Comparison of ENCODE assay signal across 19 cellular contexts in genomic region chr11:124086447-124086846, GRCh38. TPM values are rescaled to one million over a fixed set of nuclear protein-coding genes. Genes with fewer than 3 reads are reported as not detected.
DNase-seq lines count a peak whose midpoint lies in the region; ATAC-seq and TF ChIP-seq lines count a peak whose summit lies in the region.
"Had no signal": no experiment of that assay in that cellular context is flagged by ENCODE, and none has a peak within 500 bp of the region (broad histone marks: within the 10 kb centered on the region; RNA-seq: fewer than 3 reads in every experiment).

No MANE protein-coding gene starts in this region.

- H3K4me1 ChIP-seq in neural progenitor cell: no peaks in the 10 kb centered on the region
- H3K4me1 ChIP-seq: spleen had no signal

- H3K9me3 Mint-ChIP-seq in neural progenitor cell: no peaks in the 10 kb centered on the region
- H3K9me3 Mint-ChIP-seq in natural killer cell treated with Interleukin-12 subunit alpha and Interleukin-12 subunit beta and Interleukin-15 and Interleukin-18, amount 100 ng/mL, for 72 hours: no peaks in the 10 kb centered on the region
- no peaks in the 10 kb centered on the region for H3K9me3 Mint-ChIP-seq in activated T-helper 1 cell treated with anti-CD3 and anti-CD28 coated beads, Interleukin-12 subunit alpha, Interleukin-12 subunit beta, Interleukin-2, Interleukin-4 antibody, amounts not matched to agents 30 ng/mL and 10 ng/mL and 1 ng/mL, durations not matched to agents 14 hours and 24 hours and 36 hours
- H3K9me3 Mint-ChIP-seq: CD4-positive, CD25-positive, alpha-beta regulatory T cell; nephron progenitor cell had no signal

- H3K4me3 ChIP-seq in dorsolateral prefrontal cortex (peak overlapping the region in 7 of 59 donors; percentile 6 to 31 (median 21)), neural progenitor cell (no peak overlapping the region)
- H3K4me3 ChIP-seq: spleen, thoracic aorta had no signal

- no peak overlapping the region for H3K4me3 Mint-ChIP-seq in neural progenitor cell
- H3K4me3 Mint-ChIP-seq in natural killer cell treated with Interleukin-12 subunit alpha and Interleukin-12 subunit beta and Interleukin-15 and Interleukin-18, amount 100 ng/mL, for 72 hours: no peak overlapping the region
- H3K4me3 Mint-ChIP-seq in activated T-helper 1 cell treated with anti-CD3 and anti-CD28 coated beads, Interleukin-12 subunit alpha, Interleukin-12 subunit beta, Interleukin-2, Interleukin-4 antibody, amounts not matched to agents 30 ng/mL and 10 ng/mL and 1 ng/mL, durations not matched to agents 14 hours and 24 hours and 36 hours: no peak overlapping the region
- H3K4me3 Mint-ChIP-seq: CD4-positive, CD25-positive, alpha-beta regulatory T cell; nephron progenitor cell had no signal

- H3K79me2 ChIP-seq in neural progenitor cell (ENCODE audit: low read depth): no peaks in the 10 kb centered on the region

- H3K36me3 Mint-ChIP-seq in neural progenitor cell: no peaks in the 10 kb centered on the region
- H3K36me3 Mint-ChIP-seq in natural killer cell treated with Interleukin-12 subunit alpha and Interleukin-12 subunit beta and Interleukin-15 and Interleukin-18, amount 100 ng/mL, for 72 hours: no peaks in the 10 kb centered on the region
- no peaks in the 10 kb centered on the region for H3K36me3 Mint-ChIP-seq in activated T-helper 1 cell treated with anti-CD3 and anti-CD28 coated beads, Interleukin-12 subunit alpha, Interleukin-12 subunit beta, Interleukin-2, Interleukin-4 antibody, amounts not matched to agents 30 ng/mL and 10 ng/mL and 1 ng/mL, durations not matched to agents 14 hours and 24 hours and 36 hours (ENCODE audit: low read depth)
- H3K36me3 Mint-ChIP-seq: CD4-positive, CD25-positive, alpha-beta regulatory T cell had no signal

- no peaks in the 10 kb centered on the region for H3K36me3 ChIP-seq in neural progenitor cell
- H3K36me3 ChIP-seq: spleen, thoracic aorta had no signal

- intact Hi-C loops in dorsolateral prefrontal cortex (cut with DNase I): no loop called here
- intact Hi-C loops in activated T-helper 1 cell treated with anti-CD3 and anti-CD28 coated beads, Interleukin-12 subunit alpha, Interleukin-12 subunit beta, Interleukin-2, Interleukin-4 antibody, amounts not matched to agents 30 ng/mL and 10 ng/mL and 1 ng/mL, durations not matched to agents 14 hours and 24 hours and 36 hours (cut with micrococcal nuclease): no loop called here

- H4K20me1 ChIP-seq in neural progenitor cell (ENCODE audit: low read depth): no peaks in the 10 kb centered on the region

- TF ChIP-seq CTCF in dorsolateral prefrontal cortex (IDR thresholded peaks at IDR 0.05 in 54 of 56, conservative IDR thresholded peaks at IDR 0.05 in 2 of 56; ENCODE audit: low read depth in 1 of 56, partially characterized antibody in 56 of 56) (no peak), neural progenitor cell (IDR thresholded peaks at IDR 0.05) (no peak)

- H2AFZ ChIP-seq in neural progenitor cell (replicated peaks): no peak overlapping the region

- CTCF ChIA-PET in HEK293T (lab: Yijun Ruan, JAX): no interaction called here

- no peak overlapping the region for H3K27ac Mint-ChIP-seq in neural progenitor cell
- no peak overlapping the region for H3K27ac Mint-ChIP-seq in natural killer cell treated with Interleukin-12 subunit alpha and Interleukin-12 subunit beta and Interleukin-15 and Interleukin-18, amount 100 ng/mL, for 72 hours
- no peak overlapping the region for H3K27ac Mint-ChIP-seq in activated T-helper 1 cell treated with anti-CD3 and anti-CD28 coated beads, Interleukin-12 subunit alpha, Interleukin-12 subunit beta, Interleukin-2, Interleukin-4 antibody, amounts not matched to agents 30 ng/mL and 10 ng/mL and 1 ng/mL, durations not matched to agents 14 hours and 24 hours and 36 hours
- H3K27ac Mint-ChIP-seq: CD4-positive, CD25-positive, alpha-beta regulatory T cell; nephron progenitor cell had no signal

- H3K9ac ChIP-seq in neural progenitor cell: no peak overlapping the region

- H3K4me2 ChIP-seq in neural progenitor cell: peak overlapping the region; percentile 12

- H3K4me1 Mint-ChIP-seq in neural progenitor cell: peaks cover 31% of the 10 kb centered on the region
- H3K4me1 Mint-ChIP-seq in natural killer cell treated with Interleukin-12 subunit alpha and Interleukin-12 subunit beta and Interleukin-15 and Interleukin-18, amount 100 ng/mL, for 72 hours (ENCODE audit: low read depth in 2 of 2): no peaks in the 10 kb centered on the region
- H3K4me1 Mint-ChIP-seq in activated T-helper 1 cell treated with anti-CD3 and anti-CD28 coated beads, Interleukin-12 subunit alpha, Interleukin-12 subunit beta, Interleukin-2, Interleukin-4 antibody, amounts not matched to agents 30 ng/mL and 10 ng/mL and 1 ng/mL, durations not matched to agents 14 hours and 24 hours and 36 hours (ENCODE audit: low read depth): no peaks in the 10 kb centered on the region
- H3K4me1 Mint-ChIP-seq: CD4-positive, CD25-positive, alpha-beta regulatory T cell; nephron progenitor cell had no signal

- H3K9me3 ChIP-seq in neural progenitor cell (ENCODE audit: low read depth): no peaks in the 10 kb centered on the region
- H3K9me3 ChIP-seq: spleen, thoracic aorta had no signal

- POLR2A ChIA-PET in HEK293T (lab: Yijun Ruan, JAX): no interaction called here

- H3K27me3 ChIP-seq in dorsolateral prefrontal cortex (no peaks in the 10 kb centered on the region), neural progenitor cell (no peaks in the 10 kb centered on the region)

- H3F3A ChIP-seq in neural progenitor cell (ENCODE audit: low read depth): no peaks in the 10 kb centered on the region

- H3K27ac ChIP-seq in dorsolateral prefrontal cortex: peak overlapping the region in 56 of 59 donors; percentile 3 to 91 (median 72)
- no peak overlapping the region for H3K27ac ChIP-seq in neural progenitor cell
- H3K27ac ChIP-seq: spleen, thoracic aorta had no signal

- DNase-seq in HEK293T (ENCODE audit: extremely low spot score) (peak; percentile 23), NCI-H2171 (lab: John Stamatoyannopoulos, UW) (peak; percentile 22), dorsolateral prefrontal cortex (peak in 8 of 10 donors; percentile 55 to 88 (median 76)), neural progenitor cell (ENCODE audit: low spot score) (peak; percentile 74), NCI-H146 (lab: John Stamatoyannopoulos, UW) (no peak)
- no peak for DNase-seq in natural killer cell treated with Interleukin-12 subunit alpha and Interleukin-12 subunit beta and Interleukin-15 and Interleukin-18, amount 100 ng/mL, for 72 hours (ENCODE audit: low spot score)
- no peak for DNase-seq in activated T-helper 1 cell treated with anti-CD3 and anti-CD28 coated beads, Interleukin-12 subunit alpha, Interleukin-12 subunit beta, Interleukin-2, Interleukin-4 antibody, amounts not matched to agents 30 ng/mL and 10 ng/mL and 1 ng/mL, durations not matched to agents 14 hours and 24 hours and 36 hours (ENCODE audit: low spot score)
- DNase-seq: CD4-positive, CD25-positive, alpha-beta regulatory T cell; effector CD4-positive, alpha-beta T cell; NCI-H1436; nephron progenitor cell; PC-3; spleen; SW 1271 had no signal

- H3K27me3 Mint-ChIP-seq in neural progenitor cell (ENCODE audit: insufficient read depth, low read depth): no peaks in the 10 kb centered on the region
- peaks cover 28 to 50% of the 10 kb centered on the region in 2 donors for H3K27me3 Mint-ChIP-seq in natural killer cell treated with Interleukin-12 subunit alpha and Interleukin-12 subunit beta and Interleukin-15 and Interleukin-18, amount 100 ng/mL, for 72 hours
- H3K27me3 Mint-ChIP-seq in activated T-helper 1 cell treated with anti-CD3 and anti-CD28 coated beads, Interleukin-12 subunit alpha, Interleukin-12 subunit beta, Interleukin-2, Interleukin-4 antibody, amounts not matched to agents 30 ng/mL and 10 ng/mL and 1 ng/mL, durations not matched to agents 14 hours and 24 hours and 36 hours (ENCODE audit: insufficient read depth): peaks cover 15% of the 10 kb centered on the region

- ATAC-seq in natural killer cell treated with Interleukin-12 subunit alpha and Interleukin-12 subunit beta and Interleukin-15 and Interleukin-18, amount 100 ng/mL, for 72 hours: no peak
- ATAC-seq in HG02973 (IDR thresholded peaks at IDR 0.05; ENCODE audit: unreplicated experiment): no peak
- ATAC-seq: activated CD4-positive, CD25-positive, alpha-beta regulatory T cell treated with anti-CD3 and anti-CD28 coated beads, Interleukin-2, amount 50 U/mL, for 24 hours; left lobe of liver; PC-3 had no signal

TF ChIP-seq in HEK293T, 16 proteins besides CTCF, POLR2A, EP300 and RAD21 (continues in another document):
- no peak for TF ChIP-seq NFRKB (IDR thresholded peaks at IDR 0.05)
- no peak for TF ChIP-seq ZNF384 (IDR thresholded peaks at IDR 0.05)
- TF ChIP-seq ELF4 (IDR thresholded peaks at IDR 0.05): no peak
- TF ChIP-seq SP1 (IDR thresholded peaks at IDR 0.05): no peak
- no peak for TF ChIP-seq BHLHE40 (IDR thresholded peaks at IDR 0.05; ENCODE audit: borderline replicate concordance)
- no peak for TF ChIP-seq TARDBP (IDR thresholded peaks at IDR 0.05)
- TF ChIP-seq HDGF (IDR thresholded peaks at IDR 0.05; ENCODE audit: borderline replicate concordance): no peak
- TF ChIP-seq L3MBTL2 (conservative IDR thresholded peaks at IDR 0.05): no peak

RNA-seq across cellular contexts. Expression of gene VWA5A, which starts 28.8 kb away (rescaled TPM):
- 10 to 100 TPM; 12.2 to 47.8 (median 20.6) TPM for total RNA-seq in dorsolateral prefrontal cortex
- total RNA-seq in neural progenitor cell (ENCODE audit: low replicate concordance): 24.5 and 27.3 TPM in 2 replicates
- 10 to 100 TPM in 1 of 2 donors, 1 to 10 TPM in 1; 4.4 to 12.5 TPM for total RNA-seq in natural killer cell treated with Interleukin-12 subunit alpha and Interleukin-12 subunit beta and Interleukin-15 and Interleukin-18, amount 100 ng/mL, for 72 hours
- total RNA-seq in activated T-helper 1 cell treated with anti-CD3 and anti-CD28 coated beads, Interleukin-12 subunit alpha, Interleukin-12 subunit beta, Interleukin-2, Interleukin-4 antibody, amounts not matched to agents 30 ng/mL and 10 ng/mL and 1 ng/mL, durations not matched to agents 14 hours and 24 hours and 36 hours: 7.9 and 8.0 TPM in 2 replicates
- total RNA-seq: PC-3 had no signal

RNA-seq across cellular contexts. Expression of gene OR10G7, which starts 45.3 kb away (rescaled TPM):
- total RNA-seq in dorsolateral prefrontal cortex: not detected
- total RNA-seq in neural progenitor cell (ENCODE audit: low replicate concordance): not detected in 2 replicates
- total RNA-seq in natural killer cell treated with Interleukin-12 subunit alpha and Interleukin-12 subunit beta and Interleukin-15 and Interleukin-18, amount 100 ng/mL, for 72 hours: not detected
- not detected in 2 replicates for total RNA-seq in activated T-helper 1 cell treated with anti-CD3 and anti-CD28 coated beads, Interleukin-12 subunit alpha, Interleukin-12 subunit beta, Interleukin-2, Interleukin-4 antibody, amounts not matched to agents 30 ng/mL and 10 ng/mL and 1 ng/mL, durations not matched to agents 14 hours and 24 hours and 36 hours
- total RNA-seq: CD4-positive, CD25-positive, alpha-beta regulatory T cell; frontal cortex; left lobe of liver; PC-3; spleen; thoracic aorta had no signal

RNA-seq across cellular contexts. Expression of gene OR10G8, which starts 59.8 kb away (rescaled TPM):
- total RNA-seq in dorsolateral prefrontal cortex (under 1 TPM in 2 of 120 experiments, not detected in 118; 0.39 to 0.46 TPM), neural progenitor cell (ENCODE audit: low replicate concordance) (not detected in 2 replicates)
- total RNA-seq in natural killer cell treated with Interleukin-12 subunit alpha and Interleukin-12 subunit beta and Interleukin-15 and Interleukin-18, amount 100 ng/mL, for 72 hours: not detected
- not detected in 2 replicates for total RNA-seq in activated T-helper 1 cell treated with anti-CD3 and anti-CD28 coated beads, Interleukin-12 subunit alpha, Interleukin-12 subunit beta, Interleukin-2, Interleukin-4 antibody, amounts not matched to agents 30 ng/mL and 10 ng/mL and 1 ng/mL, durations not matched to agents 14 hours and 24 hours and 36 hours
- total RNA-seq: CD4-positive, CD25-positive, alpha-beta regulatory T cell; frontal cortex; left lobe of liver; PC-3; spleen; thoracic aorta had no signal

Comparison
In these comparisons a context has a peak if more than half of its experiments do, and no peak if none do; other contexts are left out.
1. DNase-seq: peak in HEK293T (single experiment), NCI-H2171 (single experiment), dorsolateral prefrontal cortex (8 of 10) and neural progenitor cell (single experiment); none in natural killer cell treated with Interleukin-12 subunit alpha and Interleukin-12 subunit beta and Interleukin-15 and Interleukin-18, amount 100 ng/mL, for 72 hours (single experiment), activated T-helper 1 cell treated with anti-CD3 and anti-CD28 coated beads, Interleukin-12 subunit alpha, Interleukin-12 subunit beta, Interleukin-2, Interleukin-4 antibody, amounts not matched to agents 30 ng/mL and 10 ng/mL and 1 ng/mL, durations not matched to agents 14 hours and 24 hours and 36 hours (single experiment) and NCI-H146 (single experiment).